ENCODE assay signal across 1 cellular context in genomic region chr6:26536571-26537159, GRCh38.
TF ChIP-seq lines count a peak whose summit lies in the region.

No MANE protein-coding gene starts in this region.

TF ChIP-seq in GM12878, 131 proteins besides CTCF, POLR2A, EP300 and RAD21 (continued from another document):
- TF ChIP-seq BCL3 (IDR thresholded peaks at IDR 0.05; ENCODE audit: borderline replicate concordance, insufficient read depth, low read depth, low read length, poor library complexity, severe bottlenecking) (no peak), IKZF1 (conservative IDR thresholded peaks at IDR 0.05) (no peak), PRDM15 (CRISPR knock-in tag; IDR thresholded peaks at IDR 0.05) (no peak), PML (IDR thresholded peaks at IDR 0.05; ENCODE audit: low read length) (peak; percentile 36; the same call in 1 of the 2 replicates), PAX5 (IDR thresholded peaks at IDR 0.05; ENCODE audit: borderline replicate concordance, low read depth, low read length) (no peak), HDGF (IDR thresholded peaks at IDR 0.05) (no peak), E4F1 (IDR thresholded peaks at IDR 0.05; ENCODE audit: borderline replicate concordance, partially characterized antibody) (no peak), RELB (IDR thresholded peaks at IDR 0.05; ENCODE audit: low read depth) (no peak), MLLT1 (IDR thresholded peaks at IDR 0.05) (peak; percentile 38), GATAD2B (conservative IDR thresholded peaks at IDR 0.05; ENCODE audit: low read depth) (no peak), SMARCA5 (IDR thresholded peaks at IDR 0.05) (no peak), NR2C1 (IDR thresholded peaks at IDR 0.05) (no peak)
